ENCODE assay signal across 22 cellular contexts in the genomic region with DNA sequence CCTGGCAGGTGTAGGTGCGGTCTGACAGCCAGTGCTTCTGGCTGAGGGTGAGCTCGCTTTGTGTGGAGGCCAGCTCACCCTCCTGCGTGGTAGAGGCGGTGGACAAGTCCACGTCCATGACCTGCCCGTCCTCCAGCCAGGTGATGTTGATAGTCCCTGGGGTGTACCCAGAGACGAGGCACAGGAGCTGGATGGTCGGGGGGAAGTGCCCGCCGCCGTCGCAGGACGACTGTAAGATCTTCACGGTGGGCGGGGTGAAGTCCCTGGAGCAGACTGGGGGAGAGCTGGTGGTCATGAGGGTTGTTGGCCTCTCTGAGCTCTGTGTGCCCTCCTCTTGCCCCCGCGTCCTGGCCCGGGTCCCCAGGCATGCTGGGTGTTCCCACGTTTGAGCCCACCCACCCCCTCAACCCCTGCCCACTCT.
A peak's percentile ranks its signal among the peaks of the same experiment; 100 is the strongest.
DNase-seq lines count a peak whose midpoint lies in the region; ATAC-seq and TF ChIP-seq lines count a peak whose summit lies in the region.
"Had no signal": no experiment of that assay in that cellular context is flagged by ENCODE, and none has a peak within 500 bp of the region (broad histone marks: within the 10 kb centered on the region; RNA-seq: fewer than 3 reads in every experiment).

No MANE protein-coding gene starts in this region.

- H3K9me3 Mint-ChIP-seq in activated CD4-positive, alpha-beta T cell treated with anti-CD3 and anti-CD28 coated beads, Interleukin-2, amount 10 ng/mL, durations not matched to agents 24 days and 14 days = no peaks in the 10 kb centered on the region
- H3K9me3 Mint-ChIP-seq in activated CD4-positive, alpha-beta T cell treated with anti-CD3 and anti-CD28 coated beads, Interleukin-2, amount 10 ng/mL, durations not matched to agents 7 days and 5 days = no peaks in the 10 kb centered on the region
- no peaks in the 10 kb centered on the region for H3K9me3 Mint-ChIP-seq in activated CD8-positive, alpha-beta T cell treated with anti-CD3 and anti-CD28 coated beads, Interleukin-2, amount 10 ng/mL, durations not matched to agents 7 days and 5 days (ENCODE audit: insufficient read depth)

- H2AFZ ChIP-seq in OCI-LY1 (ENCODE audit: low read length) = no peak overlapping the region

- peak overlapping the region; percentile 67 for H3K4me2 ChIP-seq in OCI-LY1 (ENCODE audit: low read length)
- H3K4me2 ChIP-seq: BLaER1 treated with 17β-estradiol and CSF1 and Interleukin-3, amounts not matched to agents 10 nM and 100 nM had no signal

- H3K4me3 ChIP-seq in OCI-LY1 (ENCODE audit: low read depth, low read length, poor library complexity, severe bottlenecking) (peak overlapping the region; percentile 64), aorta (ENCODE audit: low read length in 2 of 2) (no peak overlapping the region), sigmoid colon (no peak overlapping the region)
- H3K4me3 ChIP-seq: BLaER1 treated with 17β-estradiol and CSF1 and Interleukin-3, amounts not matched to agents 10 nM and 100 nM; SK-N-MC had no signal

- no peaks in the 10 kb centered on the region for H3K9me2 ChIP-seq in OCI-LY1 (ENCODE audit: low read depth, low read length)

- CTCF ChIA-PET in activated CD4-positive, alpha-beta T cell treated with anti-CD3 and anti-CD28 coated beads, Interleukin-2, amount 10 ng/mL, durations not matched to agents 7 days and 5 days (lab: Charles Lee) = no interaction called here
- CTCF ChIA-PET in activated CD8-positive, alpha-beta T cell treated with anti-CD3 and anti-CD28 coated beads, Interleukin-2, amount 10 ng/mL, durations not matched to agents 7 days and 5 days (lab: Charles Lee) = no interaction called here

- POLR2A ChIA-PET in activated CD4-positive, alpha-beta T cell treated with anti-CD3 and anti-CD28 coated beads, Interleukin-2, amount 10 ng/mL, durations not matched to agents 7 days and 5 days (lab: Charles Lee) = no interaction called here
- POLR2A ChIA-PET in activated CD8-positive, alpha-beta T cell treated with anti-CD3 and anti-CD28 coated beads, Interleukin-2, amount 10 ng/mL, durations not matched to agents 7 days and 5 days (lab: Charles Lee) = no interaction called here

- peak overlapping the region; percentile 72 for H3K9ac ChIP-seq in OCI-LY1 (ENCODE audit: low read length)
- H3K9ac ChIP-seq: BLaER1 treated with 17β-estradiol and CSF1 and Interleukin-3, amounts not matched to agents 10 nM and 100 nM had no signal

- H3K4me1 ChIP-seq in OCI-LY1 (ENCODE audit: insufficient read depth, low read length, severe bottlenecking) = peaks cover 68% of the 10 kb centered on the region
- H3K4me1 ChIP-seq in aorta (ENCODE audit: control insufficient read depth in 1 of 2, insufficient read depth in 2 of 2, low read length in 2 of 2) = no peaks in the 10 kb centered on the region
- no peaks in the 10 kb centered on the region for H3K4me1 ChIP-seq in sigmoid colon

- H3K9me3 ChIP-seq in OCI-LY1 (ENCODE audit: low read length) = no peaks in the 10 kb centered on the region
- H3K9me3 ChIP-seq in aorta (ENCODE audit: control insufficient read depth, low read length) = no peaks in the 10 kb centered on the region
- no peaks in the 10 kb centered on the region for H3K9me3 ChIP-seq in sigmoid colon
- H3K9me3 ChIP-seq: BLaER1 treated with 17β-estradiol and CSF1 and Interleukin-3, amounts not matched to agents 10 nM and 100 nM had no signal

- H3K36me3 Mint-ChIP-seq in activated CD4-positive, alpha-beta T cell treated with anti-CD3 and anti-CD28 coated beads, Interleukin-2, amount 10 ng/mL, durations not matched to agents 24 days and 14 days (ENCODE audit: low read depth) = no peaks in the 10 kb centered on the region
- no peaks in the 10 kb centered on the region for H3K36me3 Mint-ChIP-seq in activated CD4-positive, alpha-beta T cell treated with anti-CD3 and anti-CD28 coated beads, Interleukin-2, amount 10 ng/mL, durations not matched to agents 7 days and 5 days (ENCODE audit: low read depth)
- H3K36me3 Mint-ChIP-seq in activated CD8-positive, alpha-beta T cell treated with anti-CD3 and anti-CD28 coated beads, Interleukin-2, amount 10 ng/mL, durations not matched to agents 7 days and 5 days (ENCODE audit: low read depth) = no peaks in the 10 kb centered on the region

- intact Hi-C loops in activated CD4-positive, alpha-beta T cell treated with anti-CD3 and anti-CD28 coated beads, Interleukin-2, amount 10 ng/mL, durations not matched to agents 24 days and 14 days (cut with micrococcal nuclease) = no loop called here
- intact Hi-C loops in aorta (cut with DNase I) (no loop called here), sigmoid colon (cut with DNase I) (no loop called here)

- no peaks in the 10 kb centered on the region for H3K27me3 Mint-ChIP-seq in activated CD4-positive, alpha-beta T cell treated with anti-CD3 and anti-CD28 coated beads, Interleukin-2, amount 10 ng/mL, durations not matched to agents 24 days and 14 days
- H3K27me3 Mint-ChIP-seq in activated CD4-positive, alpha-beta T cell treated with anti-CD3 and anti-CD28 coated beads, Interleukin-2, amount 10 ng/mL, durations not matched to agents 7 days and 5 days = no peaks in the 10 kb centered on the region
- no peaks in the 10 kb centered on the region for H3K27me3 Mint-ChIP-seq in activated CD8-positive, alpha-beta T cell treated with anti-CD3 and anti-CD28 coated beads, Interleukin-2, amount 10 ng/mL, durations not matched to agents 7 days and 5 days (ENCODE audit: low read depth)

- H3F3A ChIP-seq in OCI-LY1 (ENCODE audit: insufficient read depth, low read length) = no peaks in the 10 kb centered on the region

- H3K4me1 Mint-ChIP-seq in activated CD4-positive, alpha-beta T cell treated with anti-CD3 and anti-CD28 coated beads, Interleukin-2, amount 10 ng/mL, durations not matched to agents 24 days and 14 days = no peaks in the 10 kb centered on the region
- H3K4me1 Mint-ChIP-seq in activated CD4-positive, alpha-beta T cell treated with anti-CD3 and anti-CD28 coated beads, Interleukin-2, amount 10 ng/mL, durations not matched to agents 7 days and 5 days = no peaks in the 10 kb centered on the region
- H3K4me1 Mint-ChIP-seq in activated CD8-positive, alpha-beta T cell treated with anti-CD3 and anti-CD28 coated beads, Interleukin-2, amount 10 ng/mL, durations not matched to agents 7 days and 5 days (ENCODE audit: low read depth) = peaks cover 2% of the 10 kb centered on the region

- H3K27me3 ChIP-seq in OCI-LY1 (ENCODE audit: insufficient read depth, low read length) = no peaks in the 10 kb centered on the region
- H3K27me3 ChIP-seq in aorta (ENCODE audit: control insufficient read depth in 1 of 2, insufficient read depth in 2 of 2, low read length in 1 of 2) = no peaks in the 10 kb centered on the region
- no peaks in the 10 kb centered on the region for H3K27me3 ChIP-seq in sigmoid colon
- H3K27me3 ChIP-seq: BLaER1 treated with 17β-estradiol and CSF1 and Interleukin-3, amounts not matched to agents 10 nM and 100 nM had no signal

- no peak overlapping the region for H3K27ac Mint-ChIP-seq in activated CD4-positive, alpha-beta T cell treated with anti-CD3 and anti-CD28 coated beads, Interleukin-2, amount 10 ng/mL, durations not matched to agents 24 days and 14 days
- H3K27ac Mint-ChIP-seq in activated CD4-positive, alpha-beta T cell treated with anti-CD3 and anti-CD28 coated beads, Interleukin-2, amount 10 ng/mL, durations not matched to agents 7 days and 5 days = no peak overlapping the region
- H3K27ac Mint-ChIP-seq in activated CD8-positive, alpha-beta T cell treated with anti-CD3 and anti-CD28 coated beads, Interleukin-2, amount 10 ng/mL, durations not matched to agents 7 days and 5 days = no peak overlapping the region

- TF ChIP-seq EP300 in sigmoid colon (IDR thresholded peaks at IDR 0.05) = no peak

- H3K36me3 ChIP-seq in OCI-LY1 (ENCODE audit: insufficient read depth, low read length) = peaks cover 26% of the 10 kb centered on the region; the same call in 1 of the 2 replicates
- no peaks in the 10 kb centered on the region for H3K36me3 ChIP-seq in aorta (ENCODE audit: control insufficient read depth in 1 of 2, insufficient read depth in 2 of 2, low read length in 1 of 2)
- H3K36me3 ChIP-seq in sigmoid colon = no peaks in the 10 kb centered on the region
- H3K36me3 ChIP-seq: BLaER1 treated with 17β-estradiol and CSF1 and Interleukin-3, amounts not matched to agents 10 nM and 100 nM had no signal

- H3K4me3 Mint-ChIP-seq in activated CD4-positive, alpha-beta T cell treated with anti-CD3 and anti-CD28 coated beads, Interleukin-2, amount 10 ng/mL, durations not matched to agents 24 days and 14 days = no peak overlapping the region
- no peak overlapping the region for H3K4me3 Mint-ChIP-seq in activated CD4-positive, alpha-beta T cell treated with anti-CD3 and anti-CD28 coated beads, Interleukin-2, amount 10 ng/mL, durations not matched to agents 7 days and 5 days
- H3K4me3 Mint-ChIP-seq in activated CD8-positive, alpha-beta T cell treated with anti-CD3 and anti-CD28 coated beads, Interleukin-2, amount 10 ng/mL, durations not matched to agents 7 days and 5 days = no peak overlapping the region

- H3K27ac ChIP-seq in OCI-LY1 (ENCODE audit: low read depth, low read length, poor library complexity, severe bottlenecking) = peak overlapping the region; percentile 90
- H3K27ac ChIP-seq in aorta (ENCODE audit: low read depth in 1 of 2, low read length in 2 of 2) = no peak overlapping the region
- no peak overlapping the region for H3K27ac ChIP-seq in sigmoid colon
- H3K27ac ChIP-seq: 22Rv1; BLaER1 treated with 17β-estradiol and CSF1 and Interleukin-3, amounts not matched to agents 10 nM and 100 nM; SK-N-MC had no signal

- ATAC-seq in aorta (ENCODE audit: low FRiP score) (no peak), HG03354 (IDR thresholded peaks at IDR 0.05; ENCODE audit: poor library complexity, severe bottlenecking, unreplicated experiment) (no peak)
- ATAC-seq in activated CD8-positive, alpha-beta T cell treated with anti-CD3 and anti-CD28 coated beads, Interleukin-2, amount 10 ng/mL, durations not matched to agents 7 days and 5 days = no peak
- ATAC-seq: PC-3 had no signal

- no peak for TF ChIP-seq POLR2A in sigmoid colon (IDR thresholded peaks at IDR 0.05)

- peak; percentile 54 for DNase-seq in activated CD4-positive, alpha-beta T cell treated with anti-CD3 and anti-CD28 coated beads, Interleukin-2, amount 10 ng/mL, durations not matched to agents 24 days and 14 days
- DNase-seq in activated CD4-positive, alpha-beta T cell treated with anti-CD3 and anti-CD28 coated beads, Interleukin-2, amount 10 ng/mL, durations not matched to agents 7 days and 5 days = no peak
- peak; percentile 32 for DNase-seq in islet precursor cell
- DNase-seq in aorta = peak; percentile 39 to 40
- no peak for DNase-seq in sigmoid colon
- DNase-seq in activated CD8-positive, alpha-beta T cell treated with anti-CD3 and anti-CD28 coated beads, Interleukin-2, amount 10 ng/mL, durations not matched to agents 7 days and 5 days = no peak
- DNase-seq: ACHN, GOT3, HCEC 1CT, Kasumi-1, NCI-H1694, NCI-H2081 treated with DMSO at 0.1 percent for 48 hours, NCI-H2171 treated with DMSO at 0.1 percent for 48 hours, NCI-H446, NCI-H526, PC-3, SHP77 treated with DMSO at 0.1 percent for 48 hours had no signal

- no peak for TF ChIP-seq CTCF in OCI-LY1 (IDR thresholded peaks at IDR 0.05; ENCODE audit: low read length)
- no peak for TF ChIP-seq CTCF in sigmoid colon (IDR thresholded peaks at IDR 0.05)

- no peaks in the 10 kb centered on the region for H4K20me1 ChIP-seq in OCI-LY1 (ENCODE audit: insufficient read depth, low read length)
- H4K20me1 ChIP-seq: BLaER1 treated with 17β-estradiol and CSF1 and Interleukin-3, amounts not matched to agents 10 nM and 100 nM had no signal

- H3K79me2 ChIP-seq in OCI-LY1 (ENCODE audit: insufficient read depth, low read length) = no peaks in the 10 kb centered on the region

- WGBS in aorta, 2 donors = 84 to 85% methylated on average over 18 to 19 of the region's 19 CpGs
- WGBS in sigmoid colon, 2 donors = 81 to 88% methylated on average over 19 of the region's 19 CpGs

Comparison
In these comparisons a context has a peak if more than half of its experiments do, and no peak if none do; other contexts are left out.
1. DNase-seq: peak in activated CD4-positive, alpha-beta T cell treated with anti-CD3 and anti-CD28 coated beads, Interleukin-2, amount 10 ng/mL, durations not matched to agents 24 days and 14 days (single experiment), islet precursor cell (single experiment) and aorta (2 of 2); none in activated CD4-positive, alpha-beta T cell treated with anti-CD3 and anti-CD28 coated beads, Interleukin-2, amount 10 ng/mL, durations not matched to agents 7 days and 5 days (single experiment), sigmoid colon (single experiment) and activated CD8-positive, alpha-beta T cell treated with anti-CD3 and anti-CD28 coated beads, Interleukin-2, amount 10 ng/mL, durations not matched to agents 7 days and 5 days (single experiment).